1 cellular context compared by ENCODE assay signal in genomic region chr1:19313636-19313959, GRCh38.
TF ChIP-seq lines count a peak whose summit lies in the region.

No MANE protein-coding gene starts in this region.

TF ChIP-seq in K562, 482 proteins besides CTCF, POLR2A, EP300 and RAD21 (continued from another document and continues in another):
- no peak for TF ChIP-seq SRSF1 (IDR thresholded peaks at IDR 0.05; ENCODE audit: low read depth, low read length)
- no peak for TF ChIP-seq TAF9B (IDR thresholded peaks at IDR 0.05; ENCODE audit: partially characterized antibody)
- no peak for TF ChIP-seq ZNF398 (CRISPR knock-in tag; IDR thresholded peaks at IDR 0.05)
- peak; percentile 87 for TF ChIP-seq CXXC5 (CRISPR knock-in tag; IDR thresholded peaks at IDR 0.05)
- TF ChIP-seq THRB (CRISPR knock-in tag; conservative IDR thresholded peaks at IDR 0.05), result no peak
- TF ChIP-seq DEAF1 (CRISPR knock-in tag; IDR thresholded peaks at IDR 0.05), result no peak
- TF ChIP-seq ZNF347 (CRISPR knock-in tag; IDR thresholded peaks at IDR 0.05; ENCODE audit: low read depth), result no peak
- no peak for TF ChIP-seq U2AF1 (optimal IDR thresholded peaks at IDR 0.05; ENCODE audit: low read depth, low read length)
- TF ChIP-seq PTTG1 (tag; IDR thresholded peaks at IDR 0.05; ENCODE audit: low read depth), result no peak
- no peak for TF ChIP-seq PRDM10 (IDR thresholded peaks at IDR 0.05; ENCODE audit: partially characterized antibody)
- TF ChIP-seq SIN3B (IDR thresholded peaks at IDR 0.05; ENCODE audit: low read depth), result no peak
- peak; percentile 98 for TF ChIP-seq BHLHE40 (IDR thresholded peaks at IDR 0.05; ENCODE audit: low read length)
- TF ChIP-seq SNRNP70 (optimal IDR thresholded peaks at IDR 0.05; ENCODE audit: low read depth, low read length), result peak; percentile 33
- peak; percentile 70 for TF ChIP-seq ARID1B (IDR thresholded peaks at IDR 0.05)
- no peak for TF ChIP-seq DLX4 (CRISPR knock-in tag; IDR thresholded peaks at IDR 0.05)
- peak; percentile 83 for TF ChIP-seq ZNF592 (IDR thresholded peaks at IDR 0.05)
- TF ChIP-seq KLF16 (IDR thresholded peaks at IDR 0.05), result no peak
- TF ChIP-seq ARNT (IDR thresholded peaks at IDR 0.05), result no peak
- TF ChIP-seq HMGN3 (IDR thresholded peaks at IDR 0.05; ENCODE audit: borderline replicate concordance, extremely low read depth, insufficient read length, low read depth, low read length), result no peak
- no peak for TF ChIP-seq ZNF431 (CRISPR knock-in tag; IDR thresholded peaks at IDR 0.05)
- no peak for TF ChIP-seq SRF (CRISPR knock-in tag; IDR thresholded peaks at IDR 0.05)
- no peak for TF ChIP-seq ELF1 (tag; IDR thresholded peaks at IDR 0.05)
- no peak for TF ChIP-seq ARID3A (IDR thresholded peaks at IDR 0.05; ENCODE audit: borderline replicate concordance, low read depth, low read length)
- 0 out of 2 replicates have a peak, but pooled peaks have one; percentile 38 for TF ChIP-seq SMARCA4 (IDR thresholded peaks at IDR 0.05)
- no peak for TF ChIP-seq SRSF3 (IDR thresholded peaks at IDR 0.05; ENCODE audit: insufficient read depth, low read length)
- TF ChIP-seq NBN (IDR thresholded peaks at IDR 0.05; ENCODE audit: low read depth), result no peak; the same call in 1 of the 2 replicates
- no peak for TF ChIP-seq FOXP1 (CRISPR knock-in tag; IDR thresholded peaks at IDR 0.05)
- TF ChIP-seq TAF1 (IDR thresholded peaks at IDR 0.05; ENCODE audit: control insufficient read depth, extremely low read depth, insufficient read depth, low read length, severe bottlenecking), result no peak
- TF ChIP-seq HEY1 (CRISPR knock-in tag; IDR thresholded peaks at IDR 0.05; ENCODE audit: borderline replicate concordance), result no peak
- TF ChIP-seq GABPB1 (CRISPR knock-in tag; IDR thresholded peaks at IDR 0.05), result no peak
- no peak for TF ChIP-seq MCM7 (IDR thresholded peaks at IDR 0.05)
- no peak for TF ChIP-seq COPS2 (conservative IDR thresholded peaks at IDR 0.05)
- no peak for TF ChIP-seq ZNF280B (CRISPR knock-in tag; IDR thresholded peaks at IDR 0.05)
- 0 out of 4 replicates have a peak, but pooled peaks of 1 of the 2 experiments have one; percentile 42 for TF ChIP-seq UBTF (IDR thresholded peaks at IDR 0.05; ENCODE audit: borderline replicate concordance in 1 of 2, low read depth in 2 of 2, low read length in 2 of 2)
- no peak for TF ChIP-seq NRF1 (conservative IDR thresholded peaks at IDR 0.05 in 1 of 2, IDR thresholded peaks at IDR 0.05 in 1 of 2)
- TF ChIP-seq FOS (IDR thresholded peaks at IDR 0.05; ENCODE audit: extremely low read depth, insufficient read length), result no peak
- no peak for TF ChIP-seq NFIC (IDR thresholded peaks at IDR 0.05)
- TF ChIP-seq BMI1 (IDR thresholded peaks at IDR 0.05; ENCODE audit: low read length), result no peak
- TF ChIP-seq NELFE (IDR thresholded peaks at IDR 0.05; ENCODE audit: insufficient read depth, insufficient read length), result no peak
- TF ChIP-seq MBD1 (CRISPR knock-in tag; IDR thresholded peaks at IDR 0.05), result no peak
- TF ChIP-seq ZNF165 (CRISPR knock-in tag; IDR thresholded peaks at IDR 0.05; ENCODE audit: borderline replicate concordance), result no peak
- TF ChIP-seq PHB2 (IDR thresholded peaks at IDR 0.05; ENCODE audit: low read depth), result no peak
- no peak for TF ChIP-seq FOXA3 (CRISPR knock-in tag; conservative IDR thresholded peaks at IDR 0.05 in 1 of 2, IDR thresholded peaks at IDR 0.05 in 1 of 2)
